19 cellular contexts compared by ENCODE assay signal in the genomic region with DNA sequence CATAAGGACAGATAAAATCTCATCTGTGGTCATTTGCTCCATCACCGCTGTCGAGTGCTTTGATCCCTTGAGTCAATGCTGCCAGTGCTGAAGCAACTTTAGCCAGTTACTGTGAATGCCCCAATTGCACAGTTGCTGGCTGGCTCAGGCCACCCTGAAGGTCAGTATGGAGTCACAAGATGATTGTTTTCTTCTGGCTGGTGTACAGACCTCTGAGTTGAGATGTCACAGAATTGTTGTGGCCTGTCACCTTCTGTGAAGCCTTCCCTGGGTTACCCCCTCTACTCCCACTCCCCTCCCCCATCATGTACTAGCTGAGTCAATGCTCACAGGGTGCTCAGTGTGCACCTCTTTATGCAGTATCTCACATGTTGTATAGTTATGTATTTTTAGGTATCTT.
DNase-seq lines count a peak whose midpoint lies in the region; ATAC-seq and TF ChIP-seq lines count a peak whose summit lies in the region.
"Had no signal": no experiment of that assay in that cellular context is flagged by ENCODE, and none has a peak within 500 bp of the region (broad histone marks: within the 10 kb centered on the region; RNA-seq: fewer than 3 reads in every experiment).

No MANE protein-coding gene starts in this region.

- TF ChIP-seq POLR2A in heart left ventricle (IDR thresholded peaks at IDR 0.05): no peak

- DNase-seq in Right ventricle myocardium superior: no peak
- no peak for DNase-seq in heart left ventricle
- DNase-seq in glutamatergic neuron: no peak
- DNase-seq in natural killer cell: no peak
- no peak for DNase-seq in GM10266 (ENCODE audit: extremely low spot score)
- no peak for DNase-seq in mammary epithelial cell
- DNase-seq: AML-193, GM23248, H9, HFFc6, NCI-H1092, NCI-H1436, NCI-H187 treated with DMSO at 0.1 percent for 48 hours, PC-9 had no signal

- H3K4me3 Mint-ChIP-seq in glutamatergic neuron (ENCODE audit: unreplicated experiment) (peak overlapping the region; percentile 26), natural killer cell (no peak overlapping the region)
- H3K4me3 Mint-ChIP-seq: CD14-positive monocyte, H9, HFFc6 had no signal

- CTCF ChIA-PET in mammary epithelial cell (lab: Charles Lee; ENCODE audit: low non-redundant PET): no interaction called here

- dilution Hi-C loops in mammary epithelial cell (cut with HindIII; ENCODE audit: low sequenced_read_pairs): no loop called here

- H3K4me1 Mint-ChIP-seq in glutamatergic neuron (ENCODE audit: low read depth, unreplicated experiment): peaks cover 56% of the 10 kb centered on the region
- peaks cover 40 to 42% of the 10 kb centered on the region in 2 donors for H3K4me1 Mint-ChIP-seq in natural killer cell

- BruUV-seq in mammary epithelial cell (replicated peaks; lab: Mats Ljungman, UMichigan): no TSS peak

- intact Hi-C loops in Right ventricle myocardium superior (cut with DNase I) (no loop called here), heart left ventricle (cut with DNase I) (no loop called here), natural killer cell (cut with micrococcal nuclease) (no loop called here), mammary epithelial cell (cut with micrococcal nuclease) (no loop called here)

- no peaks in the 10 kb centered on the region for H3K9me3 ChIP-seq in heart left ventricle
- no peaks in the 10 kb centered on the region for H3K9me3 ChIP-seq in mammary epithelial cell (replicated peaks; ENCODE audit: insufficient read depth, low read length)

- H3K4me1 ChIP-seq in heart left ventricle: peaks cover 0 to 15% (median 8%) of the 10 kb centered on the region in 12 donors
- no peaks in the 10 kb centered on the region for H3K4me1 ChIP-seq in mammary epithelial cell (ENCODE audit: insufficient read depth, low read length)

- no peak overlapping the region for H3K9ac ChIP-seq in mammary epithelial cell (ENCODE audit: insufficient read depth, low read length)
- H3K9ac ChIP-seq: GM23248 had no signal

- in situ Hi-C loops in mammary epithelial cell (cut with MboI; ENCODE audit: low sequenced_read_pairs in 2 of 2): no loop called here

- H3K36me3 Mint-ChIP-seq in glutamatergic neuron (ENCODE audit: unreplicated experiment): no peaks in the 10 kb centered on the region
- no peaks in the 10 kb centered on the region for H3K36me3 Mint-ChIP-seq in natural killer cell

- H3K4me3 ChIP-seq in heart left ventricle: no peak overlapping the region
- no peak overlapping the region for H3K4me3 ChIP-seq in mammary epithelial cell (replicated peaks in 1 of 3; ENCODE audit: insufficient read depth in 1 of 3, low read depth in 2 of 3, low read length in 3 of 3)
- H3K4me3 ChIP-seq: GM23248, K562, PC-9 had no signal

- H3K27me3 Mint-ChIP-seq in glutamatergic neuron (ENCODE audit: unreplicated experiment) (peaks cover 4% of the 10 kb centered on the region), natural killer cell (ENCODE audit: low read depth in 2 of 2) (no peaks in the 10 kb centered on the region)

- H3K27ac Mint-ChIP-seq in glutamatergic neuron (ENCODE audit: unreplicated experiment) (peak overlapping the region; percentile 44), natural killer cell (no peak overlapping the region)
- H3K27ac Mint-ChIP-seq: HFFc6 had no signal

- no peak overlapping the region for H3K4me2 ChIP-seq in mammary epithelial cell (ENCODE audit: insufficient read depth, low read depth, low read length)
- H3K4me2 ChIP-seq: PC-9 had no signal

- peaks cover 6% of the 10 kb centered on the region for H3K9me3 Mint-ChIP-seq in glutamatergic neuron (ENCODE audit: unreplicated experiment)
- no peaks in the 10 kb centered on the region for H3K9me3 Mint-ChIP-seq in natural killer cell
- H3K9me3 Mint-ChIP-seq: H9, HFFc6 had no signal

- TF ChIP-seq CTCF in heart left ventricle (IDR thresholded peaks at IDR 0.05) (no peak), glutamatergic neuron (IDR thresholded peaks at IDR 0.05; ENCODE audit: partially characterized antibody, unreplicated experiment) (no peak), natural killer cell (IDR thresholded peaks at IDR 0.05) (no peak), GM10266 (IDR thresholded peaks at IDR 0.05; ENCODE audit: control insufficient read depth, insufficient read depth, low read depth, missing control alignments) (no peak), mammary epithelial cell (conservative IDR thresholded peaks at IDR 0.05 in 1 of 2, IDR thresholded peaks at IDR 0.05 in 1 of 2; ENCODE audit: extremely low read depth in 1 of 2, insufficient read depth in 1 of 2, low read depth in 1 of 2, low read length in 2 of 2) (no peak)

- no peak overlapping the region for H3K27ac ChIP-seq in heart left ventricle
- no peak overlapping the region for H3K27ac ChIP-seq in mammary epithelial cell (ENCODE audit: insufficient read depth, low read depth, low read length)
- H3K27ac ChIP-seq: GM23248, PC-9, RWPE1 had no signal

- WGBS in heart left ventricle, 4 donors: 78 to 90% (median 88%) methylated on average over 2 of the region's 2 CpGs
- 0% methylated on average over 2 of the region's 2 CpGs for WGBS in mammary epithelial cell (ENCODE audit: low coverage, missing lambda C conversion rate)

- H2AFZ ChIP-seq in mammary epithelial cell (ENCODE audit: low read depth, low read length): no peak overlapping the region
- H2AFZ ChIP-seq: GM23248, PC-9 had no signal

- H3K79me2 ChIP-seq in mammary epithelial cell (ENCODE audit: insufficient read depth, low read length): no peaks in the 10 kb centered on the region

- ATAC-seq in Right ventricle myocardium superior (ENCODE audit: poor library complexity) (peak; percentile 15), heart left ventricle (no peak), natural killer cell (peak; percentile 66 to 89 (median 83)), GM19397 (IDR thresholded peaks at IDR 0.05; ENCODE audit: unreplicated experiment) (no peak), HG02798 (IDR thresholded peaks at IDR 0.05; ENCODE audit: poor library complexity, unreplicated experiment) (no peak)
- ATAC-seq: K562 had no signal

- H3K27me3 ChIP-seq in heart left ventricle (no peaks in the 10 kb centered on the region), mammary epithelial cell (ENCODE audit: insufficient read depth, low read length) (peaks cover 5% of the 10 kb centered on the region)

- H3K36me3 ChIP-seq in heart left ventricle (no peaks in the 10 kb centered on the region), mammary epithelial cell (ENCODE audit: insufficient read depth, low read length) (no peaks in the 10 kb centered on the region)

- no peaks in the 10 kb centered on the region for H4K20me1 ChIP-seq in mammary epithelial cell (ENCODE audit: insufficient read depth, low read length)

Comparison
In these comparisons a context has a peak if more than half of its experiments do, and no peak if none do; other contexts are left out.
1. ATAC-seq: peak in Right ventricle myocardium superior (single experiment) and natural killer cell (3 of 3); none in heart left ventricle (0 of 4), GM19397 (single experiment) and HG02798 (single experiment).